In genomic region chr18:35376742-35377695, GRCh38 we compare ENCODE assay signal across 8 cellular contexts. TPM values are rescaled to one million over a fixed set of nuclear protein-coding genes. Genes with fewer than 3 reads are reported as not detected.
DNase-seq lines count a peak whose midpoint lies in the region; ATAC-seq and TF ChIP-seq lines count a peak whose summit lies in the region.

Gene ZNF396 (minus strand): TSS chr18:35377337. CDS start chr18:35374292, 3,045 bp downstream.

- ATAC-seq in GM19043 (IDR thresholded peaks at IDR 0.05; ENCODE audit: low read depth, unreplicated experiment), result peak; percentile 60
- ATAC-seq in HG03354 (IDR thresholded peaks at IDR 0.05; ENCODE audit: poor library complexity, severe bottlenecking, unreplicated experiment), result peak; percentile 88

- H3K9ac ChIP-seq in endodermal cell (ENCODE audit: extremely low read depth, low read length, poor library complexity, severe bottlenecking), result peak within 1 kb of the TSS; percentile 59

- peak within 1 kb of the TSS; percentile 73 for H3K4me3 Mint-ChIP-seq in endodermal cell

- H3K27ac ChIP-seq in endodermal cell (ENCODE audit: low read depth, low read length), result no peak within 1 kb of the TSS
- no peak within 1 kb of the TSS for H3K27ac ChIP-seq in mesodermal cell (ENCODE audit: low read depth, low read length, severe bottlenecking)

- H3K4me3 ChIP-seq in endodermal cell (ENCODE audit: low read length) (peak within 1 kb of the TSS; percentile 87), mesodermal cell (ENCODE audit: extremely low read depth, insufficient read depth, low read length, poor library complexity, severe bottlenecking) (peak within 1 kb of the TSS; percentile 72)

- H3K27ac Mint-ChIP-seq in endodermal cell, result peak within 1 kb of the TSS; percentile 79

- H3K36me3 Mint-ChIP-seq in endodermal cell (ENCODE audit: low read depth), result peaks cover 6% of the 10 kb centered on the region

- DNase-seq in AG20443 (ENCODE audit: low spot score) (peak; percentile 92), NCI-H774 (lab: John Stamatoyannopoulos, UW) (peak; percentile 73), endodermal cell (peak; percentile 95)
- peak; percentile 41 to 46 for DNase-seq in activated CD8-positive, alpha-beta memory T cell treated with anti-CD3 and anti-CD28 coated beads for 4 hours (ENCODE audit: low read depth in 2 of 2)
- peak; percentile 36 for DNase-seq in stimulated activated CD8-positive, alpha-beta memory T cell treated with anti-CD3 and anti-CD28 coated beads, Interleukin-15, amount 100 ng/mL, for 24 hours (ENCODE audit: low read depth)

- H3K36me3 ChIP-seq in endodermal cell (ENCODE audit: control insufficient read depth, insufficient read depth, low read length) (no peaks in the 10 kb centered on the region), mesodermal cell (ENCODE audit: control insufficient read depth, insufficient read depth, low read length) (no peaks in the 10 kb centered on the region)

- H3K27me3 Mint-ChIP-seq in endodermal cell (ENCODE audit: insufficient read depth), result peaks cover 3% of the 10 kb centered on the region

- WGBS in endodermal cell (ENCODE audit: insufficient coverage in 1 of 2, insufficient read length in 1 of 2), 2 experiments, result 5 to 11% methylated on average over 20 to 78 of the region's 78 CpGs
- WGBS in mesodermal cell (ENCODE audit: insufficient coverage in 2 of 2), 2 experiments, result 6 to 8% methylated on average over 35 to 54 of the region's 78 CpGs

- TF ChIP-seq CTCF in endodermal cell (conservative IDR thresholded peaks at IDR 0.05), result no peak

- H3K9me3 Mint-ChIP-seq in endodermal cell, result peaks cover 9% of the 10 kb centered on the region

- no peaks in the 10 kb centered on the region for H3K27me3 ChIP-seq in endodermal cell (ENCODE audit: control insufficient read depth, insufficient read depth, low read length, poor library complexity, severe bottlenecking)

- H3K4me1 ChIP-seq in endodermal cell (ENCODE audit: control insufficient read depth, insufficient read depth, low read length) (no peaks in the 10 kb centered on the region), mesodermal cell (ENCODE audit: control insufficient read depth, insufficient read depth, low read length, poor library complexity, severe bottlenecking) (peaks cover 8% of the 10 kb centered on the region)

- H3K4me1 Mint-ChIP-seq in endodermal cell, result peaks cover 14% of the 10 kb centered on the region

- peaks cover 5% of the 10 kb centered on the region for H3K9me3 ChIP-seq in endodermal cell (ENCODE audit: control insufficient read depth, low read length)
- H3K9me3 ChIP-seq in mesodermal cell (ENCODE audit: control insufficient read depth, low read length), result peaks cover 1% of the 10 kb centered on the region

RNA-seq across cellular contexts. Expression of gene ZNF396, which starts in this region (rescaled TPM):
- total RNA-seq in endodermal cell, result 1 to 10 TPM; 5.4 to 8.5 TPM
- polyA plus RNA-seq in endodermal cell (2013, experiment 1 of 2), result 3.2 TPM
- polyA plus RNA-seq in endodermal cell (2013, experiment 2 of 2), result 3.1 TPM
- polyA plus RNA-seq in mesodermal cell (2013, experiment 1 of 2), result 1.9 TPM
- 2.1 TPM for polyA plus RNA-seq in mesodermal cell (2013, experiment 2 of 2)

Comparison
In these comparisons a context has a peak if more than half of its experiments do, and no peak if none do; other contexts are left out.
1. DNase-seq: peak in every context shown above with its lines; median percentile 95 in endodermal cell; 92 in AG20443; 73 in NCI-H774; 44 in activated CD8-positive, alpha-beta memory T cell treated with anti-CD3 and anti-CD28 coated beads for 4 hours; 36 in stimulated activated CD8-positive, alpha-beta memory T cell treated with anti-CD3 and anti-CD28 coated beads, Interleukin-15, amount 100 ng/mL, for 24 hours.